In the genomic region with DNA sequence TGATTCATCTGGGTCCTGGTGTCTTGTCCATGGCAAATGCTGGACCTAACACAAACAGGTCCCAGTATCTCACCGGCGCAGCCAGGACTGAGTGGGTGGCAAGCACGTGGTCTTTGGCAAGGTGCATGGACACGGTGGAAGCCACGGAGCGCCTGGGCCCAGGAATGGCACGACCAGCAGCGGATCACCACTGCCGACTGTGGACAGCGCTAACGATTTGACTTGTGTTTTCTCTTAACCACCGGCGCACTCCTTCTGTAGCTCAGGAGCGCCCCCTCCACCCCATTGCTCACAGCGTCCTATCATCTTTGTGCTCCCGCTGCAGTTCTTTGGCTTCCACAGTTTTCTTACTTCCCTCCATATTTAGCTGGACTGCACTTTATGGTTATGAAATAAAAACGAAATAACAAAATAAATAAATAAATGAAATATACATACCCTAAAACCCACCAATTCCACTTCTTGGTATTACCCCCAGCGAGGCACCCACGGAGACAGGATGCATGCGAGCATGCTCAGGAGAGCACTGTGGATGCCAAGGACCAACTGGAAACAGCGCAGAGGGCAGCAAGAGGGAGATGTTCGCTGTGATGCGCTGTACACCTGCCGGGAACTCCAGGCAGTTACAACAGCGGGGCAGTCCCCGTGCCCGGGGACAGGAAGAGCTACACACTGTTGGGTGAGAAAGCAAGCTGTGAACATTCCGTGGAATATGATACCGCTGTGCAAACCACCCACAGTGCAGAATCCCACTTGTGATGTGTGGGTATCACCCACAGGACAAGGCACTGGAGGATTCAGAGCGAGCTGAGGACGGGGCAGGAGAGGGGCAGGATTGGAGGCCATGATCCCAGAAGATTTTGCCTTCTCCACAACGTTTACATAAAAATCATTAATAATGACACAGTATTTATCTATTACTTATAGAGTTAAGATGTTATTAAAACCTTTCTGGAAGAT, we compare ENCODE assay signal across 12 cellular contexts. TPM values are rescaled to one million over a fixed set of nuclear protein-coding genes. Genes with fewer than 3 reads are reported as not detected.
A peak's percentile ranks its signal among the peaks of the same experiment; 100 is the strongest.
DNase-seq lines count a peak whose midpoint lies in the region; ATAC-seq and TF ChIP-seq lines count a peak whose summit lies in the region.
"Had no signal": no experiment of that assay in that cellular context is flagged by ENCODE, and none has a peak within 500 bp of the region (broad histone marks: within the 10 kb centered on the region; RNA-seq: fewer than 3 reads in every experiment).

No MANE protein-coding gene starts in this region.

- no peak overlapping the region for H2BK15ac ChIP-seq in H9 (ENCODE audit: low read depth, low read length)

- peaks cover 0 to 5% of the 10 kb centered on the region in 2 experiments; a peak in 2 of 4 replicates for H3K4me1 Mint-ChIP-seq in H9
- H3K4me1 Mint-ChIP-seq: CD4-positive, alpha-beta memory T cell had no signal

- H3K9me3 ChIP-seq in AG04450 (ENCODE audit: control insufficient read depth, insufficient read depth, low read length) (peaks cover 6% of the 10 kb centered on the region; the same call in 1 of the 2 replicates), H9 (ENCODE audit: control insufficient read depth, low read depth, low read length) (no peaks in the 10 kb centered on the region), testis (no peaks in the 10 kb centered on the region)

- CTCF ChIA-PET in AG04450 (lab: Charles Lee) = interaction anchor here (0.5 to 2.2 kb wide), 4 partner anchors 8 to 25 kb away, joined by 3 to 8 read pairs (median 5); no protein-coding TSS in a partner anchor

- no peak overlapping the region for H3K4me3 Mint-ChIP-seq in H9
- H3K4me3 Mint-ChIP-seq: CD4-positive, alpha-beta memory T cell had no signal

- H3K56ac ChIP-seq in H9 (ENCODE audit: insufficient read length, low read depth, low read length) = no peak overlapping the region

- no peak overlapping the region for H3T11ph ChIP-seq in H9 (ENCODE audit: low read length)

- TF ChIP-seq POLR2A in testis (IDR thresholded peaks at IDR 0.05) = no peak

- no peak overlapping the region for H3K14ac ChIP-seq in H9 (ENCODE audit: insufficient read depth, low read length)

- H3K36me3 Mint-ChIP-seq in H9 (ENCODE audit: insufficient read depth in 1 of 3, low read depth in 3 of 3) = peaks cover 0 to 4% (median 0%) of the 10 kb centered on the region in 3 experiments; a peak in 1 of 7 replicates
- H3K36me3 Mint-ChIP-seq: CD4-positive, alpha-beta memory T cell had no signal

- H2AK5ac ChIP-seq in H9 (ENCODE audit: insufficient read length, low read length) = no peak overlapping the region

- H3K9me3 Mint-ChIP-seq in H9 = peaks cover 0 to 4% of the 10 kb centered on the region in 2 experiments; a peak in 3 of 5 replicates

- no peaks in the 10 kb centered on the region for H3K36me3 ChIP-seq in testis (ENCODE audit: low read depth, missing control alignments)

- peaks cover 47% of the 10 kb centered on the region for H3K27me3 ChIP-seq in AG04450 (ENCODE audit: control insufficient read depth, insufficient read depth, low read length)
- H3K27me3 ChIP-seq in H9 (ENCODE audit: insufficient read depth, low read length) = peaks cover 2% of the 10 kb centered on the region; the same call in 1 of the 2 replicates
- H3K27me3 ChIP-seq in testis = no peaks in the 10 kb centered on the region

- H3K4me2 ChIP-seq in H9 (ENCODE audit: insufficient read depth, insufficient read length, low read length) = no peak overlapping the region

- no peak for DNase-seq in AG04450 (ENCODE audit: low read depth, low spot score)
- DNase-seq in H9 = peak; percentile 77
- no peak for DNase-seq in astrocyte of the spinal cord (ENCODE audit: low read depth, low spot score)
- peak; percentile 77 for DNase-seq in iPS-NIHi11 (ENCODE audit: low spot score)
- no peak for DNase-seq in testis
- DNase-seq in DMS79 (lab: John Stamatoyannopoulos, UW) = no peak
- no peak for DNase-seq in NAMALWA (ENCODE audit: low spot score)
- DNase-seq: activated effector memory CD4-positive, alpha-beta T cell treated with anti-CD3 and anti-CD28 coated beads, Interleukin-2, amount 50 U/mL, for 16 hours; CD4-positive, alpha-beta memory T cell; HCEC 1CT; NCI-H510A treated with DMSO at 0.1 percent for 48 hours had no signal

- H2BK5ac ChIP-seq in H9 (ENCODE audit: insufficient read length, low read length) = no peak overlapping the region

- no peak overlapping the region for H3K27ac ChIP-seq in AG04450 (ENCODE audit: low read depth, low read length)
- H3K27ac ChIP-seq in H9 (ENCODE audit: insufficient read length, low read depth, low read length) = no peak overlapping the region
- no peak overlapping the region for H3K27ac ChIP-seq in testis

- no peaks in the 10 kb centered on the region for H3K79me2 ChIP-seq in H9 (ENCODE audit: insufficient read depth, low read length)

- no peak overlapping the region for H2BK12ac ChIP-seq in H9 (ENCODE audit: insufficient read length, low read depth, low read length)

- no peak overlapping the region for H4K8ac ChIP-seq in H9 (replicated peaks; ENCODE audit: insufficient read length, low read depth, low read length)

- no peaks in the 10 kb centered on the region for H3K23me2 ChIP-seq in H9 (ENCODE audit: insufficient read length, low read depth, low read length, poor library complexity, severe bottlenecking)

- H3K18ac ChIP-seq in H9 (ENCODE audit: insufficient read length, low read depth, low read length) = no peak overlapping the region

- no peak overlapping the region for H3K27ac Mint-ChIP-seq in H9
- H3K27ac Mint-ChIP-seq: CD4-positive, alpha-beta memory T cell had no signal

- intact Hi-C loops in testis (cut with DNase I; ENCODE audit: low total_unique reads) = no loop called here

- in situ Hi-C loops in astrocyte of the spinal cord (cut with HindIII; ENCODE audit: low sequenced_read_pairs) = no loop called here

- H3K4me1 ChIP-seq in H9 (ENCODE audit: insufficient read depth, low read length) = no peaks in the 10 kb centered on the region
- no peaks in the 10 kb centered on the region for H3K4me1 ChIP-seq in testis

- ATAC-seq in HG03159 (IDR thresholded peaks at IDR 0.05; ENCODE audit: unreplicated experiment) = no peak

- peaks cover 71% of the 10 kb centered on the region for H3K27me3 Mint-ChIP-seq in H9 (ENCODE audit: low read depth)

- peak overlapping the region; percentile 66 for H2AFZ ChIP-seq in H9 (ENCODE audit: low read length)

- no peak overlapping the region for H4K91ac ChIP-seq in H9 (ENCODE audit: insufficient read length, low read depth, low read length)

- H2BK120ac ChIP-seq in H9 (ENCODE audit: low read depth, low read length, poor library complexity, severe bottlenecking) = no peak overlapping the region

- H4K5ac ChIP-seq in H9 (ENCODE audit: insufficient read length, low read depth, low read length) = no peak overlapping the region

- no peak overlapping the region for H3K23ac ChIP-seq in H9 (ENCODE audit: insufficient read length, low read depth, low read length)

- no peaks in the 10 kb centered on the region for H3K79me1 ChIP-seq in H9 (ENCODE audit: insufficient read depth, low read depth, low read length, poor library complexity, severe bottlenecking)

- H3K4ac ChIP-seq in H9 (ENCODE audit: low read depth, low read length) = no peak overlapping the region

- WGBS in H9 (ENCODE audit: extremely low coverage, insufficient read length, low lambda C conversion rate) = no CpG with 5 or more reads among the region's 32 CpGs
- WGBS in testis, 2 donors = 55 to 57% methylated on average over 25 to 32 of the region's 32 CpGs

- no peak overlapping the region for H3K9ac ChIP-seq in H9 (ENCODE audit: extremely low read depth, insufficient read length, low read length)

- H2BK20ac ChIP-seq in H9 (ENCODE audit: low read depth, low read length, poor library complexity, severe bottlenecking) = no peak overlapping the region

- no peak overlapping the region for H3K4me3 ChIP-seq in AG04450 (ENCODE audit: low read depth, low read length)
- H3K4me3 ChIP-seq in astrocyte of the spinal cord (ENCODE audit: low read depth, low read length) = no peak overlapping the region
- H3K4me3 ChIP-seq in testis = no peak overlapping the region

- POLR2A ChIA-PET in AG04450 (lab: Yijun Ruan, JAX) = no interaction called here

- H4K20me1 ChIP-seq in H9 (ENCODE audit: control insufficient read depth, insufficient read depth, insufficient read length) = no peaks in the 10 kb centered on the region

- TF ChIP-seq CTCF in AG04450 (IDR thresholded peaks at IDR 0.05; ENCODE audit: low read depth, low read length) (peak; percentile 42), H9 (conservative IDR thresholded peaks at IDR 0.05) (peak; percentile 82), astrocyte of the spinal cord (IDR thresholded peaks at IDR 0.05; ENCODE audit: low read depth, low read length) (peak; percentile 51), testis (IDR thresholded peaks at IDR 0.05) (no peak)

RNA-seq across cellular contexts. Expression of a gene that starts 7.0 kb away (rescaled TPM):
- 0.17 TPM in 1 of 2 replicates, not detected in the other for polyA plus RNA-seq in AG04450 (2011; rRNA removed)
- polyA minus RNA-seq in AG04450 (2011; rRNA and poly(A)+ RNA removed) = not detected in 2 replicates
- total RNA-seq in H9 (2021) = not detected in 2 replicates
- total RNA-seq in testis = not detected
- 0.57 TPM for polyA plus RNA-seq in testis (ENCODE audit: insufficient read depth, low read depth, low replicate concordance)
- total RNA-seq: CD4-positive, alpha-beta memory T cell had no signal
- polyA plus RNA-seq: CD4-positive, alpha-beta memory T cell had no signal

Comparison
In these comparisons a context has a peak if more than half of its experiments do, and no peak if none do; other contexts are left out.
1. DNase-seq: peak in H9 (single experiment) and iPS-NIHi11 (single experiment); none in AG04450 (single experiment), astrocyte of the spinal cord (single experiment), testis (single experiment), DMS79 (single experiment) and NAMALWA (single experiment).
2. CTCF ChIP-seq: peak in AG04450 (single experiment), H9 (single experiment) and astrocyte of the spinal cord (single experiment); none in testis (0 of 3).